8 cellular contexts compared by ENCODE assay signal in the genomic region with DNA sequence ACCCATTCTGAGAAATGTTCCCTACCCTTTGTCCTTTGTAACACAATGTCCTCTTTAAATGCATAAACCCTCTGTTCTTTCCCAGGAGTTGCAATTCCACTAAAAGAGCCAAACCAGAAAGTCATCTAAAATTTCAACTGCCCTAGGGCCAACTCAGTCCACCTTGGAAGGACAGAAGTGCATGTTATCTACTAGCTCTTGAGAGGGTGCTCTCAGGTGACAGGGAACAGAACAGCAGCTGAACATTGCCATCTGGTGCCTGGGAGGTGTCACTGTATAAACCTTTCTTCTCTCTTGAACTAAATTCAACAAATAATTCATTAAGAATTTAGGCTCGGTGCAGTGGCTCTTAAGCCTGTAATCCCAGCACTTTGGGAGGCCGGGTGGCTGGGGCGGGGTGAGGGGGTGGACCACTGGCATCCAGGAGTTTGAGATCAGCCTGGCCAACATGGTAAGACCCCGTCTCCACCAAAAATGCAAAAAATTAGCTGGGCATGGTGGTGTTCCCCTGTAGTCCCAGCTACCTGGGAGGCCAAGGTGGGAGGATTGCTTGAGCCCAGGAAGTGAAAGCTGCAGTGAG. TPM values are rescaled to one million over a fixed set of nuclear protein-coding genes. Genes with fewer than 3 reads are reported as not detected.
DNase-seq lines count a peak whose midpoint lies in the region; ATAC-seq and TF ChIP-seq lines count a peak whose summit lies in the region.

No MANE protein-coding gene starts in this region.

- peak overlapping the region; percentile 34 to 54 (median 51) for H3K27ac Mint-ChIP-seq in nephron

- peak overlapping the region in 3 of 4 donors; percentile 25 to 49 (median 28) for H3K27ac ChIP-seq in esophagus squamous epithelium
- peak overlapping the region; percentile 13 to 60 for H3K27ac ChIP-seq in uterus

- peaks cover 0 to 10% (median 6%) of the 10 kb centered on the region in 3 donors for H3K4me1 ChIP-seq in esophagus squamous epithelium
- no peaks in the 10 kb centered on the region for H3K4me1 ChIP-seq in uterus

- peak; percentile 36 for DNase-seq in DMS79 (lab: John Stamatoyannopoulos, UW)
- peak; percentile 55 for DNase-seq in NCI-H524 treated with DMSO at 0.1 percent for 48 hours (lab: John Stamatoyannopoulos, UW)
- peak; percentile 66 for DNase-seq in activated CD8-positive, alpha-beta memory T cell treated with anti-CD3 and anti-CD28 coated beads for 24 hours
- no peak for DNase-seq in esophagus squamous epithelium (lab: John Stamatoyannopoulos, UW)
- peak; percentile 55 to 67 for DNase-seq in uterus

- no peak overlapping the region for H3K4me3 ChIP-seq in esophagus squamous epithelium
- H3K4me3 ChIP-seq in uterus, result no peak overlapping the region

- H3K4me1 Mint-ChIP-seq in nephron, result peaks cover 19% of the 10 kb centered on the region

- intact Hi-C loops in esophagus squamous epithelium (cut with DNase I), result loop anchor here (5.0 kb wide), 1 partner anchor 134 kb away; no protein-coding TSS in a partner anchor
- intact Hi-C loops in uterus (cut with DNase I; ENCODE audit: low total_unique reads), result loop anchor here (5.0 kb wide), 1 partner anchor 139 kb away; no protein-coding TSS in a partner anchor

- TF ChIP-seq POLR2A in esophagus squamous epithelium (IDR thresholded peaks at IDR 0.05) (no peak), uterus (IDR thresholded peaks at IDR 0.05) (no peak)

- H3K27me3 Mint-ChIP-seq in nephron (ENCODE audit: low read depth), result no peaks in the 10 kb centered on the region

- no peaks in the 10 kb centered on the region for H3K36me3 Mint-ChIP-seq in nephron (ENCODE audit: low read depth)

- 68 to 85% methylated on average over 3 of the region's 4 CpGs for WGBS in esophagus squamous epithelium, 2 donors

- TF ChIP-seq CTCF in esophagus squamous epithelium (IDR thresholded peaks at IDR 0.05), result peak; percentile 34 to 69 (median 56)
- peak; percentile 46 to 58 (median 53) for TF ChIP-seq CTCF in nephron (IDR thresholded peaks at IDR 0.05; ENCODE audit: unreplicated experiment in 3 of 3)
- TF ChIP-seq CTCF in uterus (IDR thresholded peaks at IDR 0.05), result peak; percentile 45 to 85 (median 76)

- H3K9me3 ChIP-seq in esophagus squamous epithelium (no peaks in the 10 kb centered on the region), uterus (no peaks in the 10 kb centered on the region)

- H3K9me3 Mint-ChIP-seq in nephron, result no peaks in the 10 kb centered on the region

- ATAC-seq in HG02798 (IDR thresholded peaks at IDR 0.05; ENCODE audit: poor library complexity, unreplicated experiment), result peak; percentile 66
- no peak for ATAC-seq in GM21381 (IDR thresholded peaks at IDR 0.05; ENCODE audit: unreplicated experiment)

- H3K4me3 Mint-ChIP-seq in nephron, result no peak overlapping the region

- H3K36me3 ChIP-seq in esophagus squamous epithelium, result no peaks in the 10 kb centered on the region
- H3K36me3 ChIP-seq in uterus, result no peaks in the 10 kb centered on the region

- H3K27me3 ChIP-seq in esophagus squamous epithelium (no peaks in the 10 kb centered on the region), uterus (no peaks in the 10 kb centered on the region)

RNA-seq across cellular contexts. Expression of gene FERMT2, which starts 10.3 kb away (rescaled TPM):
- 10 to 100 TPM in 2 of 4 donors, 1 to 10 TPM in 2; 1.7 to 72.1 (median 14.4) TPM for total RNA-seq in esophagus squamous epithelium
- total RNA-seq in uterus, result 100 to 1,000 TPM in 3 of 4 donors, 10 to 100 TPM in 1; 98.2 to 201 (median 180) TPM
